ENCODE assay signal across 10 cellular contexts in the genomic region with DNA sequence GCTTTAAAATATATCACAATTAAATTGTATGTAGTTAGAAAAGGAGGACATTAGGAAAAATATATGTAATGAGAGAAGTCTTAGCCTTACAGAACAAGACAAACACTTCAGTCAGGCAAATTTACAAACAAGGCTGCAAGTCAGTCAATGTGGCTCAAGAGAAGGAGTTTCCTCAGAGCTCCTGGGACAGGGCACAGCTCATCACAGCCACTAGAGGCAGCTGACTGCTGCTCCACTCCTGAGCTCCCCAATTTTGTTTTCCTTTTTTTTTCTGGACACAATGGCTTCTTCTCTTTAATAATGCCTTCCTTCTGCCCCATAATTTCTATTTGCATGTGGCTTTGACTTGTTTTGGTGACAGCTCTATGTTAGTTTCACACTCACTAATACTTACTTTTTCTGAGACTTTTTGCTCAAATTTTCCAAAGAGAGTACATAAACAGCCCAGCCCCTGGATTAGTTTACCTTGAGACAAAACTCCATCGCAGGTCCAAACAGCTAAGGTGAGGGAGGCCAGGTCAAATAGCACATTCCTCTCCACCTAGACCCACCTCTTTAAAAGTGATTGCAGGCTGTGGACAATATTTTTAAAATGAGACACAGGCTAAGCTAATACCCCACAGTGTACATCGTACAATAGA.
DNase-seq lines count a peak whose midpoint lies in the region; ATAC-seq and TF ChIP-seq lines count a peak whose summit lies in the region.
"Had no signal": no experiment of that assay in that cellular context is flagged by ENCODE, and none has a peak within 500 bp of the region (broad histone marks: within the 10 kb centered on the region; RNA-seq: fewer than 3 reads in every experiment).

No MANE protein-coding gene starts in this region.

- CTCF ChIA-PET in activated CD8-positive, alpha-beta T cell treated with anti-CD3 and anti-CD28 coated beads for 36 hours (lab: Charles Lee), result interaction anchor here (0.5 kb wide), 1 partner anchor 22 kb away, joined by 3 read pairs; no protein-coding TSS in a partner anchor

- intact Hi-C loops in activated CD8-positive, alpha-beta T cell treated with anti-CD3 and anti-CD28 coated beads for 36 hours (cut with micrococcal nuclease), result no loop called here

- no peak for ATAC-seq in activated CD8-positive, alpha-beta T cell treated with anti-CD3 and anti-CD28 coated beads for 36 hours

- H3K4me1 Mint-ChIP-seq in progenitor cell of endocrine pancreas (ENCODE audit: low read depth), result peaks cover 16% of the 10 kb centered on the region
- no peaks in the 10 kb centered on the region for H3K4me1 Mint-ChIP-seq in activated CD8-positive, alpha-beta T cell treated with anti-CD3 and anti-CD28 coated beads for 36 hours (ENCODE audit: low read depth)
- H3K4me1 Mint-ChIP-seq: central memory CD8-positive, alpha-beta T cell had no signal

- DNase-seq in NCI-H1092 treated with DMSO at 0.1 percent for 48 hours (lab: John Stamatoyannopoulos, UW), result peak; percentile 62
- no peak for DNase-seq in NCI-H1092 (lab: John Stamatoyannopoulos, UW)
- peak; percentile 11 for DNase-seq in NCI-H69 (lab: John Stamatoyannopoulos, UW)
- peak; percentile 52 for DNase-seq in epithelial cell of esophagus (ENCODE audit: low read depth)
- no peak for DNase-seq in progenitor cell of endocrine pancreas (ENCODE audit: low spot score, unreplicated experiment)
- DNase-seq in mucosa of gallbladder (ENCODE audit: low spot score), result no peak
- DNase-seq in activated CD8-positive, alpha-beta T cell treated with anti-CD3 and anti-CD28 coated beads for 36 hours, result no peak
- no peak for DNase-seq in occipital lobe (lab: John Stamatoyannopoulos, UW)

- no peak overlapping the region for H3K27ac Mint-ChIP-seq in progenitor cell of endocrine pancreas
- no peak overlapping the region for H3K27ac Mint-ChIP-seq in activated CD8-positive, alpha-beta T cell treated with anti-CD3 and anti-CD28 coated beads for 36 hours
- H3K27ac Mint-ChIP-seq: IgD-negative memory B cell had no signal

- no peak overlapping the region for H3K4me3 ChIP-seq in epithelial cell of esophagus (ENCODE audit: low read length)

- no peaks in the 10 kb centered on the region for H3K36me3 Mint-ChIP-seq in progenitor cell of endocrine pancreas (ENCODE audit: insufficient read depth)
- no peaks in the 10 kb centered on the region for H3K36me3 Mint-ChIP-seq in activated CD8-positive, alpha-beta T cell treated with anti-CD3 and anti-CD28 coated beads for 36 hours (ENCODE audit: low read depth)
- H3K36me3 Mint-ChIP-seq: IgD-negative memory B cell had no signal

- TF ChIP-seq CTCF in epithelial cell of esophagus (IDR thresholded peaks at IDR 0.05; ENCODE audit: insufficient read depth, low read depth, low read length, missing control alignments) (peak; percentile 85), progenitor cell of endocrine pancreas (IDR thresholded peaks at IDR 0.05; ENCODE audit: unreplicated experiment) (peak; percentile 76)
- TF ChIP-seq CTCF in activated CD8-positive, alpha-beta T cell treated with anti-CD3 and anti-CD28 coated beads for 36 hours (IDR thresholded peaks at IDR 0.05), result no peak

- no peaks in the 10 kb centered on the region for H3K9me3 Mint-ChIP-seq in progenitor cell of endocrine pancreas (ENCODE audit: low read depth)
- H3K9me3 Mint-ChIP-seq in activated CD8-positive, alpha-beta T cell treated with anti-CD3 and anti-CD28 coated beads for 36 hours, result peaks cover 2% of the 10 kb centered on the region

- no peaks in the 10 kb centered on the region for H3K27me3 Mint-ChIP-seq in progenitor cell of endocrine pancreas
- no peaks in the 10 kb centered on the region for H3K27me3 Mint-ChIP-seq in activated CD8-positive, alpha-beta T cell treated with anti-CD3 and anti-CD28 coated beads for 36 hours
- H3K27me3 Mint-ChIP-seq: central memory CD8-positive, alpha-beta T cell; IgD-negative memory B cell had no signal

- POLR2A ChIA-PET in activated CD8-positive, alpha-beta T cell treated with anti-CD3 and anti-CD28 coated beads for 36 hours (lab: Charles Lee), result no interaction called here

- H3K4me3 Mint-ChIP-seq in progenitor cell of endocrine pancreas (ENCODE audit: low read depth), result no peak overlapping the region
- no peak overlapping the region for H3K4me3 Mint-ChIP-seq in activated CD8-positive, alpha-beta T cell treated with anti-CD3 and anti-CD28 coated beads for 36 hours
- H3K4me3 Mint-ChIP-seq: central memory CD8-positive, alpha-beta T cell; IgD-negative memory B cell had no signal

Comparison
In these comparisons a context has a peak if more than half of its experiments do, and no peak if none do; other contexts are left out.
1. DNase-seq: peak in NCI-H1092 treated with DMSO at 0.1 percent for 48 hours (single experiment), NCI-H69 (single experiment) and epithelial cell of esophagus (single experiment); none in NCI-H1092 (single experiment), progenitor cell of endocrine pancreas (single experiment), mucosa of gallbladder (single experiment), activated CD8-positive, alpha-beta T cell treated with anti-CD3 and anti-CD28 coated beads for 36 hours (single experiment) and occipital lobe (single experiment).